In the genomic region with DNA sequence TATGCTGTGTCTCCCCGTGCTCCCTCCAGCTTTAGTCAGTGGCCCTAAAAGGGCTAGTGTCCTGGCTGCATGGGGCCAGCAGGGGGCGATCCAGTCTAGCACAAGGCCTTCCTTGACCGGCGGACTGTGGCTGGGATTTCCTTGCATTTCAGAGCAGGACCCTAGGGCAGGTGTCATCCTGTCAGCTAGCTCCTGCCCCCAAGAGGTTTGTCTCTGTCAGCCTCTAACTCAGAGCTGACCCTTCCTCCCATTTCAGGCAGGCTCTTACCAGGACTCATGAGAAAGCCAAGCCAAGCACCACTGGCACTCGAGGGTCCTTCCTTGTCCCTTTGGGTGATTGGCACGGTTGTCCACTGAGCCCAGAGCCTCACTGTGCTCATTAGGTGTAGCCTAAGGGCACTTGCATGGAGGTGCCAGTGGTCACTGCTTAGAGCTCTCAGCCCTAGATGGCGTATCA, we compare ENCODE assay signal across 9 cellular contexts.
DNase-seq lines count a peak whose midpoint lies in the region; ATAC-seq and TF ChIP-seq lines count a peak whose summit lies in the region.
"Had no signal": no experiment of that assay in that cellular context is flagged by ENCODE, and none has a peak within 500 bp of the region (broad histone marks: within the 10 kb centered on the region; RNA-seq: fewer than 3 reads in every experiment).

No MANE protein-coding gene starts in this region.

- CTCF ChIA-PET in BJ (lab: Yijun Ruan, JAX): interaction anchor here (0.5 to 1.3 kb wide), 6 partner anchors 9 to 213 kb away, joined by 3 to 5 read pairs (median 3); no protein-coding TSS in a partner anchor

- POLR2A ChIA-PET in BJ (lab: Charles Lee): no interaction called here

- no peak overlapping the region for H3K4me3 ChIP-seq in BJ (ENCODE audit: low read depth, low read length)
- H3K4me3 ChIP-seq in coronary artery: no peak overlapping the region
- H3K4me3 ChIP-seq: skin epidermis had no signal

- TF ChIP-seq CTCF in BJ (IDR thresholded peaks at IDR 0.05; ENCODE audit: insufficient read depth, low read depth, low read length) (peak; percentile 61), coronary artery (IDR thresholded peaks at IDR 0.05) (no peak)

- peak; percentile 67 for ATAC-seq in GM18517 (IDR thresholded peaks at IDR 0.05; ENCODE audit: unreplicated experiment)
- ATAC-seq in HG02798 (IDR thresholded peaks at IDR 0.05; ENCODE audit: poor library complexity, unreplicated experiment): peak; percentile 92

- DNase-seq in BJ (ENCODE audit: low read depth): no peak
- DNase-seq in NCI-H146 treated with DMSO at 0.1 percent for 48 hours (lab: John Stamatoyannopoulos, UW; ENCODE audit: unreplicated experiment): peak; percentile 93
- DNase-seq in activated T-cell treated with anti-CD3 and anti-CD28 coated beads for 48 hours (ENCODE audit: low read depth): peak; percentile 37
- DNase-seq in iPS DF 19.7 (ENCODE audit: low read depth, low spot score): peak; percentile 54
- peak; percentile 34 to 38 for DNase-seq in stimulated activated CD8-positive, alpha-beta memory T cell treated with anti-CD3 and anti-CD28 coated beads, Interleukin-2, amount 100 ng/mL, for 48 hours (ENCODE audit: low read depth in 2 of 2)
- no peak for DNase-seq in coronary artery (ENCODE audit: low spot score)

- H3K27me3 ChIP-seq in BJ (ENCODE audit: control insufficient read depth, insufficient read depth, low read length): no peaks in the 10 kb centered on the region; the same call in 1 of the 2 replicates

- no peaks in the 10 kb centered on the region for H3K36me3 ChIP-seq in BJ (ENCODE audit: control insufficient read depth, insufficient read depth, low read length)

- H3K27ac ChIP-seq in coronary artery: no peak overlapping the region

Comparison
In these comparisons a context has a peak if more than half of its experiments do, and no peak if none do; other contexts are left out.
1. DNase-seq: peak in NCI-H146 treated with DMSO at 0.1 percent for 48 hours (single experiment), activated T-cell treated with anti-CD3 and anti-CD28 coated beads for 48 hours (single experiment), iPS DF 19.7 (single experiment) and stimulated activated CD8-positive, alpha-beta memory T cell treated with anti-CD3 and anti-CD28 coated beads, Interleukin-2, amount 100 ng/mL, for 48 hours (2 of 2); none in BJ (single experiment) and coronary artery (single experiment).